8 cellular contexts compared by ENCODE assay signal in genomic region chr1:51729824-51730284, GRCh38.
DNase-seq lines count a peak whose midpoint lies in the region; ATAC-seq and TF ChIP-seq lines count a peak whose summit lies in the region.

No MANE protein-coding gene starts in this region.

- no peaks in the 10 kb centered on the region for H3K27me3 Mint-ChIP-seq in activated CD4-positive, alpha-beta T cell treated with anti-CD3 and anti-CD28 coated beads, Interleukin-2, amount 10 ng/mL, durations not matched to agents 24 days and 14 days

- no peak for DNase-seq in activated CD4-positive, alpha-beta T cell treated with anti-CD3 and anti-CD28 coated beads, Interleukin-2, amount 10 ng/mL, durations not matched to agents 24 days and 14 days
- DNase-seq in activated CD4-positive, alpha-beta T cell treated with anti-CD3 and anti-CD28 coated beads for 4 hours, result no peak
- peak; percentile 38 for DNase-seq in NT2/D1 (ENCODE audit: low read depth, low spot score)
- DNase-seq in effector memory CD4-positive, alpha-beta T cell, result no peak
- no peak for DNase-seq in mucosa of descending colon
- no peak for DNase-seq in cortex of kidney (lab: John Stamatoyannopoulos, UW)
- DNase-seq in ecto neural progenitor cell (ENCODE audit: low spot score), result no peak

- H3K27ac Mint-ChIP-seq in activated CD4-positive, alpha-beta T cell treated with anti-CD3 and anti-CD28 coated beads, Interleukin-2, amount 10 ng/mL, durations not matched to agents 24 days and 14 days, result peak overlapping the region; percentile 91

- no peaks in the 10 kb centered on the region for H3K36me3 Mint-ChIP-seq in activated CD4-positive, alpha-beta T cell treated with anti-CD3 and anti-CD28 coated beads, Interleukin-2, amount 10 ng/mL, durations not matched to agents 24 days and 14 days (ENCODE audit: low read depth)

- H3K4me1 Mint-ChIP-seq in activated CD4-positive, alpha-beta T cell treated with anti-CD3 and anti-CD28 coated beads, Interleukin-2, amount 10 ng/mL, durations not matched to agents 24 days and 14 days, result peaks cover 22% of the 10 kb centered on the region

- no peak for TF ChIP-seq CTCF in mucosa of descending colon (IDR thresholded peaks at IDR 0.05)

- intact Hi-C loops in activated CD4-positive, alpha-beta T cell treated with anti-CD3 and anti-CD28 coated beads, Interleukin-2, amount 10 ng/mL, durations not matched to agents 24 days and 14 days (cut with micrococcal nuclease), result loop anchor here (2.0 to 5.0 kb wide), 2 partner anchors 147 to 211 kb away; partner anchors contain the start of genes EPS15 and NRDC
- intact Hi-C loops in mucosa of descending colon (cut with DNase I, micrococcal nuclease), result no loop called here

- peak overlapping the region; percentile 86 for H3K4me3 ChIP-seq in NT2/D1 (ENCODE audit: insufficient read length, low read depth)
- peak overlapping the region; percentile 83 for H3K4me3 ChIP-seq in effector memory CD4-positive, alpha-beta T cell (ENCODE audit: insufficient read depth, low read depth, low read length, poor library complexity, severe bottlenecking)
- peak overlapping the region; percentile 63 for H3K4me3 ChIP-seq in mucosa of descending colon

- H3K9me3 Mint-ChIP-seq in activated CD4-positive, alpha-beta T cell treated with anti-CD3 and anti-CD28 coated beads, Interleukin-2, amount 10 ng/mL, durations not matched to agents 24 days and 14 days, result no peaks in the 10 kb centered on the region

- peak; percentile 35 for ATAC-seq in HG02759 (IDR thresholded peaks at IDR 0.05; ENCODE audit: unreplicated experiment)
- ATAC-seq in mucosa of descending colon, result peak; percentile 55

- H3K4me3 Mint-ChIP-seq in activated CD4-positive, alpha-beta T cell treated with anti-CD3 and anti-CD28 coated beads, Interleukin-2, amount 10 ng/mL, durations not matched to agents 24 days and 14 days, result peak overlapping the region; percentile 94

- H3K36me3 ChIP-seq in NT2/D1 (ENCODE audit: insufficient read depth, insufficient read length, low read length), result peaks cover 5% of the 10 kb centered on the region
- no peaks in the 10 kb centered on the region for H3K36me3 ChIP-seq in effector memory CD4-positive, alpha-beta T cell (ENCODE audit: control insufficient read depth, insufficient read depth, low read length)
- no peaks in the 10 kb centered on the region for H3K36me3 ChIP-seq in mucosa of descending colon (ENCODE audit: low read depth)

- peaks cover 12% of the 10 kb centered on the region for H3K27me3 ChIP-seq in NT2/D1 (ENCODE audit: insufficient read depth, insufficient read length)
- no peaks in the 10 kb centered on the region for H3K27me3 ChIP-seq in effector memory CD4-positive, alpha-beta T cell (replicated peaks; ENCODE audit: control insufficient read depth, insufficient read depth, low read length, poor library complexity, severe bottlenecking)

- H3K27ac ChIP-seq in effector memory CD4-positive, alpha-beta T cell (ENCODE audit: insufficient read depth, low read length, poor library complexity, severe bottlenecking), result peak overlapping the region; percentile 56

- H3K9ac ChIP-seq in NT2/D1 (ENCODE audit: insufficient read length, low read depth), result peak overlapping the region; percentile 88

- H3K9me3 ChIP-seq in NT2/D1 (ENCODE audit: insufficient read depth, low read length) (no peaks in the 10 kb centered on the region), mucosa of descending colon (no peaks in the 10 kb centered on the region)
- no peaks in the 10 kb centered on the region for H3K9me3 ChIP-seq in effector memory CD4-positive, alpha-beta T cell (ENCODE audit: control insufficient read depth, low read length)

- H3K4me1 ChIP-seq in NT2/D1 (ENCODE audit: insufficient read depth, insufficient read length) (no peaks in the 10 kb centered on the region), mucosa of descending colon (ENCODE audit: low read depth) (peaks cover 17% of the 10 kb centered on the region)
- peaks cover 12% of the 10 kb centered on the region for H3K4me1 ChIP-seq in effector memory CD4-positive, alpha-beta T cell (ENCODE audit: control insufficient read depth, insufficient read depth, low read length, poor library complexity, severe bottlenecking)
